In genomic region chr17:57927048-57927723, GRCh38 we compare ENCODE assay signal across 8 cellular contexts. TPM values are rescaled to one million over a fixed set of nuclear protein-coding genes. Genes with fewer than 3 reads are reported as not detected.
DNase-seq lines count a peak whose midpoint lies in the region; ATAC-seq and TF ChIP-seq lines count a peak whose summit lies in the region.

No MANE protein-coding gene starts in this region.

- WGBS in sigmoid colon, 2 donors: 20 to 54% methylated on average over 5 of the region's 5 CpGs

- no TSS peak for BruUV-seq in Panc1 (replicated peaks; lab: Mats Ljungman, UMichigan)

- intact Hi-C loops in Panc1 (cut with micrococcal nuclease; ENCODE audit: unreplicated experiment): no loop called here
- intact Hi-C loops in sigmoid colon (cut with DNase I): no loop called here

- ATAC-seq in Panc1 (peak; percentile 39; the same call in 1 of the 2 replicates), GM18858 (IDR thresholded peaks at IDR 0.05; ENCODE audit: unreplicated experiment) (no peak)

- H3K4me1 ChIP-seq in Panc1 (ENCODE audit: control insufficient read depth, insufficient read depth, low read length): peaks cover 70% of the 10 kb centered on the region
- H3K4me1 ChIP-seq in sigmoid colon: peaks cover 0 to 99% (median 92%) of the 10 kb centered on the region in 4 donors

- no peaks in the 10 kb centered on the region for H3K27me3 ChIP-seq in Panc1 (ENCODE audit: control insufficient read depth, insufficient read depth, low read length)
- H3K27me3 ChIP-seq in sigmoid colon: no peaks in the 10 kb centered on the region

- H3K4me3 ChIP-seq in Panc1 (ENCODE audit: low read depth in 2 of 2, low read length in 2 of 2) (no peak overlapping the region), foreskin fibroblast (ENCODE audit: low read depth in 1 of 2, low read length in 2 of 2) (no peak overlapping the region), sigmoid colon (no peak overlapping the region)

- CTCF ChIA-PET in Panc1 (lab: Charles Lee): no interaction called here

- POLR2A ChIA-PET in Panc1 (lab: Charles Lee): interaction anchor here (0.7 kb wide), 1 partner anchor 16 kb away, joined by 6 read pairs; no protein-coding TSS in a partner anchor

- DNase-seq in HCEC 1CT (peak; percentile 25), Panc1 (ENCODE audit: low read depth, low spot score) (no peak), foreskin fibroblast (peak; percentile 77 to 91), sigmoid colon (no peak), T-helper 2 cell (no peak), NK-92 (lab: John Stamatoyannopoulos, UW; ENCODE audit: unreplicated experiment) (no peak)
- no peak for DNase-seq in activated CD4-positive, CD25-positive, alpha-beta regulatory T cell (lab: John Stamatoyannopoulos, UW)

- H3K9me3 ChIP-seq in Panc1 (ENCODE audit: control insufficient read depth, insufficient read depth, low read depth, low read length) (no peaks in the 10 kb centered on the region), sigmoid colon (no peaks in the 10 kb centered on the region)

- TF ChIP-seq EP300 in sigmoid colon (IDR thresholded peaks at IDR 0.05): no peak

- H3K27ac ChIP-seq in Panc1 (ENCODE audit: low read length) (peak overlapping the region; percentile 74), sigmoid colon (peak overlapping the region; percentile 97 to 100 (median 99))

- in situ Hi-C loops in Panc1 (cut with HindIII; ENCODE audit: low pct_unique_long_range_greater_than_20kb, low sequenced_read_pairs): no loop called here

- H3K36me3 ChIP-seq in Panc1 (ENCODE audit: control insufficient read depth, insufficient read depth, low read length) (no peaks in the 10 kb centered on the region), sigmoid colon (no peaks in the 10 kb centered on the region)

- TF ChIP-seq POLR2A in sigmoid colon (IDR thresholded peaks at IDR 0.05): no peak

- no peak for TF ChIP-seq CTCF in Panc1 (IDR thresholded peaks at IDR 0.05)
- TF ChIP-seq CTCF in foreskin fibroblast (IDR thresholded peaks at IDR 0.05; ENCODE audit: low read depth, low read length): no peak
- TF ChIP-seq CTCF in sigmoid colon (IDR thresholded peaks at IDR 0.05): no peak

RNA-seq across cellular contexts. Expression of gene CUEDC1, which starts 28.0 kb away (rescaled TPM):
- total RNA-seq in Panc1 (2021; ENCODE audit: unreplicated experiment) (103 TPM), sigmoid colon (10 to 100 TPM; 29.5 to 64.0 (median 33.7) TPM)
- polyA plus RNA-seq in Panc1 (2012; ENCODE audit: insufficient read length): 107 TPM
- 10 to 100 TPM in 2 of 3 donors, 1 to 10 TPM in 1; 3.0 to 20.0 (median 11.4) TPM for polyA plus RNA-seq in sigmoid colon

Comparison
In these comparisons a context has a peak if more than half of its experiments do, and no peak if none do; other contexts are left out.
1. DNase-seq: peak in HCEC 1CT (single experiment) and foreskin fibroblast (2 of 2); none in Panc1 (single experiment), sigmoid colon (single experiment), activated CD4-positive, CD25-positive, alpha-beta regulatory T cell (0 of 4), T-helper 2 cell (0 of 5) and NK-92 (single experiment).